Comparison of ENCODE assay signal across 19 cellular contexts in genomic region chr6:13274707-13275434, GRCh38. TPM values are rescaled to one million over a fixed set of nuclear protein-coding genes. Genes with fewer than 3 reads are reported as not detected.
DNase-seq lines count a peak whose midpoint lies in the region; ATAC-seq and TF ChIP-seq lines count a peak whose summit lies in the region.
"Had no signal": no experiment of that assay in that cellular context is flagged by ENCODE, and none has a peak within 500 bp of the region (broad histone marks: within the 10 kb centered on the region; RNA-seq: fewer than 3 reads in every experiment).

No MANE protein-coding gene starts in this region.

- WGBS in upper lobe of left lung, 2 donors = 67 to 83% methylated on average over 3 to 6 of the region's 6 CpGs

- CTCF ChIA-PET in activated naive CD4-positive, alpha-beta T cell treated with anti-CD3 and anti-CD28 coated beads, Interleukin-2, amount 10 ng/mL, durations not matched to agents 7 days and 5 days (lab: Charles Lee) = interaction anchor here (0.7 kb wide), 1 partner anchor 520 kb away, joined by 3 read pairs; no protein-coding TSS in a partner anchor

- no peaks in the 10 kb centered on the region for H3K36me3 Mint-ChIP-seq in activated naive CD4-positive, alpha-beta T cell treated with anti-CD3 and anti-CD28 coated beads, Interleukin-2, amount 10 ng/mL, durations not matched to agents 7 days and 5 days
- H3K36me3 Mint-ChIP-seq: mesothelial cell of epicardium had no signal

- peak overlapping the region; percentile 42 for H3K27ac Mint-ChIP-seq in activated naive CD4-positive, alpha-beta T cell treated with anti-CD3 and anti-CD28 coated beads, Interleukin-2, amount 10 ng/mL, durations not matched to agents 7 days and 5 days
- H3K27ac Mint-ChIP-seq: mesothelial cell of epicardium had no signal

- peak overlapping the region; percentile 89 for H3K9ac ChIP-seq in OCI-LY3 (ENCODE audit: low read length)

- H3K4me3 Mint-ChIP-seq in activated naive CD4-positive, alpha-beta T cell treated with anti-CD3 and anti-CD28 coated beads, Interleukin-2, amount 10 ng/mL, durations not matched to agents 7 days and 5 days = no peak overlapping the region
- H3K4me3 Mint-ChIP-seq: mesothelial cell of epicardium had no signal

- H3K9me3 ChIP-seq in OCI-LY3 (ENCODE audit: insufficient read depth, low read length) (no peaks in the 10 kb centered on the region), lower lobe of right lung (no peaks in the 10 kb centered on the region), upper lobe of left lung (no peaks in the 10 kb centered on the region)

- TF ChIP-seq CTCF in OCI-LY3 (IDR thresholded peaks at IDR 0.05; ENCODE audit: low read depth, low read length) (no peak), lower lobe of right lung (IDR thresholded peaks at IDR 0.05) (no peak), upper lobe of left lung (IDR thresholded peaks at IDR 0.05) (no peak)

- peaks cover 34% of the 10 kb centered on the region for H4K20me1 ChIP-seq in OCI-LY3 (ENCODE audit: insufficient read depth, low read length)

- no peak overlapping the region for H2AFZ ChIP-seq in OCI-LY3 (ENCODE audit: low read depth, low read length)

- no peaks in the 10 kb centered on the region for H3K9me3 Mint-ChIP-seq in activated naive CD4-positive, alpha-beta T cell treated with anti-CD3 and anti-CD28 coated beads, Interleukin-2, amount 10 ng/mL, durations not matched to agents 7 days and 5 days
- H3K9me3 Mint-ChIP-seq: activated CD4-positive, alpha-beta T cell treated with anti-CD3 and anti-CD28 coated beads, Interleukin-2, amount 10 ng/mL, durations not matched to agents 7 days and 5 days; activated T-helper 1 cell treated with anti-CD3 and anti-CD28 coated beads, Interleukin-12 subunit alpha, Interleukin-12 subunit beta, Interleukin-2, Interleukin-4 antibody, amounts not matched to agents 30 ng/mL and 10 ng/mL and 1 ng/mL, durations not matched to agents 14 hours and 24 hours and 36 hours; mesothelial cell of epicardium had no signal

- H3K4me1 ChIP-seq in OCI-LY3 (ENCODE audit: low read length) = peaks cover 24% of the 10 kb centered on the region
- H3K4me1 ChIP-seq in lower lobe of right lung = no peaks in the 10 kb centered on the region
- H3K4me1 ChIP-seq in upper lobe of left lung = no peaks in the 10 kb centered on the region

- no peaks in the 10 kb centered on the region for H3K27me3 ChIP-seq in OCI-LY3 (ENCODE audit: low read depth, low read length)
- no peaks in the 10 kb centered on the region for H3K27me3 ChIP-seq in lower lobe of right lung (ENCODE audit: low read depth)
- H3K27me3 ChIP-seq in upper lobe of left lung = no peaks in the 10 kb centered on the region

- peaks cover 52% of the 10 kb centered on the region for H3K36me3 ChIP-seq in OCI-LY3 (replicated peaks; ENCODE audit: low read depth, low read length)
- peaks cover 41% of the 10 kb centered on the region for H3K36me3 ChIP-seq in lower lobe of right lung
- H3K36me3 ChIP-seq in upper lobe of left lung = peaks cover 2 to 30% (median 16%) of the 10 kb centered on the region in 4 donors

- peaks cover 45% of the 10 kb centered on the region for H3K79me2 ChIP-seq in OCI-LY3 (ENCODE audit: low read length)

- intact Hi-C loops in lower lobe of right lung (cut with DNase I) = no loop called here

- ATAC-seq in lower lobe of right lung (no peak), upper lobe of left lung (ENCODE audit: low FRiP score in 2 of 2) (no peak), HG03442 (IDR thresholded peaks at IDR 0.05; ENCODE audit: unreplicated experiment) (no peak)

- peaks cover 21% of the 10 kb centered on the region for H3K4me1 Mint-ChIP-seq in activated naive CD4-positive, alpha-beta T cell treated with anti-CD3 and anti-CD28 coated beads, Interleukin-2, amount 10 ng/mL, durations not matched to agents 7 days and 5 days

- peak overlapping the region; percentile 68 for H3K27ac ChIP-seq in OCI-LY3 (ENCODE audit: low read length)
- no peak overlapping the region for H3K27ac ChIP-seq in lower lobe of right lung
- H3K27ac ChIP-seq in upper lobe of left lung = peak overlapping the region in 3 of 4 donors; percentile 18 to 79 (median 22)

- peak overlapping the region; percentile 100 for H3K4me2 ChIP-seq in OCI-LY3 (ENCODE audit: low read length)

- peak overlapping the region; percentile 94 for H3K4me3 ChIP-seq in OCI-LY3 (ENCODE audit: low read length)
- H3K4me3 ChIP-seq in lower lobe of right lung = peak overlapping the region; percentile 38
- peak overlapping the region in 1 of 4 donors; percentile 36 for H3K4me3 ChIP-seq in upper lobe of left lung

- no peak for TF ChIP-seq EP300 in upper lobe of left lung (IDR thresholded peaks at IDR 0.05)

- peaks cover 15% of the 10 kb centered on the region for H3K27me3 Mint-ChIP-seq in activated naive CD4-positive, alpha-beta T cell treated with anti-CD3 and anti-CD28 coated beads, Interleukin-2, amount 10 ng/mL, durations not matched to agents 7 days and 5 days

- no peak for DNase-seq in activated naive CD4-positive, alpha-beta T cell treated with anti-CD3 and anti-CD28 coated beads, Interleukin-2, amount 10 ng/mL, durations not matched to agents 7 days and 5 days
- no peak for DNase-seq in activated naive CD4-positive, alpha-beta T cell (lab: John Stamatoyannopoulos, UW)
- no peak for DNase-seq in lower lobe of right lung
- DNase-seq in upper lobe of left lung = no peak
- DNase-seq in activated CD4-positive, alpha-beta T cell treated with anti-CD3 and anti-CD28 coated beads for 1 hour = no peak
- DNase-seq in globus pallidus (ENCODE audit: low spot score) = no peak
- DNase-seq: ACHN; activated CD4-positive, alpha-beta T cell treated with anti-CD3 and anti-CD28 coated beads, Interleukin-2, amount 10 ng/mL, durations not matched to agents 7 days and 5 days; Calu3; cortex of kidney; glutamatergic neuron; NCI-H146; NCI-H446; stimulated activated naive CD4-positive, alpha-beta T cell treated with Interleukin-2 at 50 U/mL for 16 hours; T-helper 9 cell had no signal

- no peak for TF ChIP-seq POLR2A in upper lobe of left lung (IDR thresholded peaks at IDR 0.05)

RNA-seq across cellular contexts. Expression of gene TBC1D7, which starts 53.5 kb away (rescaled TPM):
- total RNA-seq in lower lobe of right lung (18.8 TPM), upper lobe of left lung (10 to 100 TPM in 4 of 6 donors, 1 to 10 TPM in 2; 8.1 to 32.5 (median 14.3) TPM)
